In the genomic region with DNA sequence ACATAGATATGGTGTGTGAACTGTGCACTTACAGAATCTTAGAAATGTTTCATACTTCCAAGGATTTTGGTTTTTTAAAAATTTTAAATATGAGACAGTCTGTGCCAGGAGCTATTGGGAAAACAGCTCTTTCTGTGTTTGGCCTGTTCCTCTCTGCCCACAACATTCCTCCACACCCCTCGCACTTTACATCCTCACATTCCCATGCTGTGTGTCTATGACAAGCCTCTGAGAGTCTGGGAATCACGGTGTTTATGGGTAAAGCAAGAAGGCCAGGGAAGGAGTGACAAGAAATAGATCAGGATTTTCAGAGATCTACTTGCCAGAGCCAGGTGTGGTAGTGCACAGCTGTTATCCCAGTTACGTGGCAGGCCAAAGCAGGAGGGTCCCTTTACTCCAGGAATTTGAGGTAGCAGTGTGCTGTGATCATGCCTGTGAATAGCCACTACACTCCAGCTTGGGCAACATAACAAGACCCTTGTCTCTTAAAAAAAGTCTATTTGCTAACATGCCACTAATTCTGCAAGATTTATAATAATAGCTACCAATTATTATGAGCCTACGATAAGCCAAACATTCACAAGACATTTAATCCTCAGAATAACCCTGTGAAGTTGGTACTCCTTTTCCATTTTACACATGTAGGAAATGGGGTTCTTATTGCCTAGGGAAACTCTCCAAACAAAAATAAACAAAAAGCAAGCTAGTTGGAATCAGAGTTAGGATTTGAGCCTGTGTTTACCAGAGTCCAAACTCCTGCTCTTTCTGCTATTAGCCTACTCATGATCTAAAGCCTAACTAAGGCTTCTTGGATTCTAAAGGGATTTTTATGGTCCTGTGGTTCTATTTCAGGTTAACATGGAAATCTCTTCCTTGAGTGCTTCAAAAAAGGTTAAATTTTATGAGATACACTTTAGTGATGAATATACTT, we compare ENCODE assay signal across 16 cellular contexts.
"Had no signal": no experiment of that assay in that cellular context is flagged by ENCODE, and none has a peak within 500 bp of the region (broad histone marks: within the 10 kb centered on the region; RNA-seq: fewer than 3 reads in every experiment).

No MANE protein-coding gene starts in this region.

- H3K9me3 Mint-ChIP-seq: activated CD4-positive, alpha-beta T cell treated with anti-CD3 and anti-CD28 coated beads, Interleukin-2, amount 10 ng/mL, durations not matched to agents 7 days and 5 days had no signal

- H3K4me1 Mint-ChIP-seq: activated CD4-positive, alpha-beta T cell treated with anti-CD3 and anti-CD28 coated beads, Interleukin-2, amount 10 ng/mL, durations not matched to agents 7 days and 5 days; central memory CD8-positive, alpha-beta T cell; immature natural killer cell; memory B cell had no signal

- H3K4me3 Mint-ChIP-seq: activated CD4-positive, alpha-beta T cell treated with anti-CD3 and anti-CD28 coated beads, Interleukin-2, amount 10 ng/mL, durations not matched to agents 7 days and 5 days; central memory CD8-positive, alpha-beta T cell; immature natural killer cell; memory B cell; stimulated activated naive CD8-positive, alpha-beta T cell treated with anti-CD3 and anti-CD28 coated beads, Interleukin-15, Interleukin-2, amounts not matched to agents 100 ng/mL and 50 ng/mL, for 24 hours had no signal

- DNase-seq: activated CD4-positive, alpha-beta T cell treated with anti-CD3 and anti-CD28 coated beads, Interleukin-2, amount 10 ng/mL, durations not matched to agents 7 days and 5 days; activated CD8-positive, alpha-beta memory T cell treated with anti-CD3 and anti-CD28 coated beads for 24 hours; activated naive CD4-positive, alpha-beta T cell treated with Interleukin-2 at 50 U/mL for 16 hours; body of pancreas; effector memory CD4-positive, alpha-beta T cell; hippocampal formation; immature natural killer cell; left colon; ovary; stimulated activated CD4-positive, alpha-beta T cell treated with anti-CD3 and anti-CD28 coated beads, Interleukin-15, amount 100 ng/mL, for 24 hours; stimulated activated CD4-positive, alpha-beta T cell treated with anti-CD3 and anti-CD28 coated beads, Interleukin-4, amount 100 ng/mL, for 24 hours; upper lobe of right lung had no signal

- H3K4me3 ChIP-seq: body of pancreas, ovary, upper lobe of right lung had no signal

- H3K4me1 ChIP-seq: body of pancreas had no signal

- H3K9me3 ChIP-seq: body of pancreas, ovary, upper lobe of right lung had no signal

- H3K36me3 Mint-ChIP-seq: immature natural killer cell, memory B cell had no signal

- H3K27me3 ChIP-seq: body of pancreas, ovary, upper lobe of right lung had no signal

- ATAC-seq: body of pancreas, left colon, upper lobe of right lung had no signal

- H3K27ac ChIP-seq: body of pancreas, epithelial cell of prostate, ovary, upper lobe of right lung had no signal

- H3K36me3 ChIP-seq: ovary, upper lobe of right lung had no signal

- H3K27ac Mint-ChIP-seq: activated CD4-positive, alpha-beta T cell treated with anti-CD3 and anti-CD28 coated beads, Interleukin-2, amount 10 ng/mL, durations not matched to agents 7 days and 5 days; immature natural killer cell; memory B cell; stimulated activated naive CD8-positive, alpha-beta T cell treated with anti-CD3 and anti-CD28 coated beads, Interleukin-15, Interleukin-2, amounts not matched to agents 100 ng/mL and 50 ng/mL, for 24 hours had no signal

- H3K27me3 Mint-ChIP-seq: activated CD4-positive, alpha-beta T cell treated with anti-CD3 and anti-CD28 coated beads, Interleukin-2, amount 10 ng/mL, durations not matched to agents 7 days and 5 days; central memory CD8-positive, alpha-beta T cell; memory B cell; stimulated activated naive CD8-positive, alpha-beta T cell treated with anti-CD3 and anti-CD28 coated beads, Interleukin-15, Interleukin-2, amounts not matched to agents 100 ng/mL and 50 ng/mL, for 24 hours had no signal
